16 cellular contexts compared by ENCODE assay signal in genomic region chr3:88298189-88298588, GRCh38.
DNase-seq lines count a peak whose midpoint lies in the region; ATAC-seq and TF ChIP-seq lines count a peak whose summit lies in the region.
"Had no signal": no experiment of that assay in that cellular context is flagged by ENCODE, and none has a peak within 500 bp of the region (broad histone marks: within the 10 kb centered on the region; RNA-seq: fewer than 3 reads in every experiment).

No MANE protein-coding gene starts in this region.

- H4K5ac ChIP-seq in mesendoderm (ENCODE audit: low read length) = no peak overlapping the region

- H3K23ac ChIP-seq in mesendoderm (ENCODE audit: low read length) = no peak overlapping the region

- H3K4me1 Mint-ChIP-seq in Calu3 (ENCODE audit: low read depth, unreplicated experiment) = peaks cover 15% of the 10 kb centered on the region
- H3K4me1 Mint-ChIP-seq: CD4-positive, CD25-positive, alpha-beta regulatory T cell; IgD-negative memory B cell had no signal

- CTCF ChIA-PET in Calu3 (lab: Charles Lee) = interaction anchor here (1.4 to 1.7 kb wide), 3 partner anchors 10 to 134 kb away, joined by 3 to 4 read pairs (median 3); no protein-coding TSS in a partner anchor

- ATAC-seq in left colon = peak; percentile 99
- ATAC-seq: A549, GM12878 had no signal

- H3K79me1 ChIP-seq in mesendoderm (ENCODE audit: low read length) = no peaks in the 10 kb centered on the region

- no peak overlapping the region for H3K4me2 ChIP-seq in mesendoderm (ENCODE audit: low read length)
- H3K4me2 ChIP-seq: A549 had no signal

- H4K8ac ChIP-seq in mesendoderm (ENCODE audit: low read depth, low read length) = no peak overlapping the region

- H3K79me2 ChIP-seq in mesendoderm (ENCODE audit: control insufficient read depth, insufficient read depth, low read length) = no peaks in the 10 kb centered on the region

- no peak overlapping the region for H3K27ac ChIP-seq in mesendoderm (ENCODE audit: low read depth, low read length)
- H3K27ac ChIP-seq: A549; BLaER1 treated with 17β-estradiol and CSF1 and Interleukin-3, amounts not matched to agents 10 nM and 100 nM; GM23248 had no signal

- no peak overlapping the region for H3K4ac ChIP-seq in mesendoderm (ENCODE audit: low read depth, low read length)

- H3K27me3 Mint-ChIP-seq in Calu3 (ENCODE audit: unreplicated experiment) = no peaks in the 10 kb centered on the region
- H3K27me3 Mint-ChIP-seq: CD4-positive, CD25-positive, alpha-beta regulatory T cell; IgD-negative memory B cell had no signal

- H3K9me3 Mint-ChIP-seq in Calu3 (ENCODE audit: low read depth, unreplicated experiment) = peaks cover 6% of the 10 kb centered on the region

- no peak overlapping the region for H3K56ac ChIP-seq in mesendoderm (ENCODE audit: low read length)

- no peaks in the 10 kb centered on the region for H3K4me1 ChIP-seq in mesendoderm (ENCODE audit: control insufficient read depth, low read depth, low read length)
- H3K4me1 ChIP-seq: A549 had no signal

- H3K27me3 ChIP-seq in mesendoderm (ENCODE audit: insufficient read depth, low read length, poor library complexity) = no peaks in the 10 kb centered on the region
- H3K27me3 ChIP-seq: BLaER1 treated with 17β-estradiol and CSF1 and Interleukin-3, amounts not matched to agents 10 nM and 100 nM had no signal

- H2BK5ac ChIP-seq in mesendoderm (ENCODE audit: low read length) = no peak overlapping the region

- no peaks in the 10 kb centered on the region for H3K36me3 Mint-ChIP-seq in Calu3 (ENCODE audit: insufficient read depth, unreplicated experiment)
- H3K36me3 Mint-ChIP-seq: CD4-positive, CD25-positive, alpha-beta regulatory T cell; IgD-negative memory B cell had no signal

- H3K27ac Mint-ChIP-seq in Calu3 (ENCODE audit: unreplicated experiment) = peak overlapping the region; percentile 59
- H3K27ac Mint-ChIP-seq: CD4-positive, CD25-positive, alpha-beta regulatory T cell; IgD-negative memory B cell had no signal

- H3K9ac ChIP-seq in mesendoderm (ENCODE audit: low read length) = no peak overlapping the region
- H3K9ac ChIP-seq: BLaER1 treated with 17β-estradiol and CSF1 and Interleukin-3, amounts not matched to agents 10 nM and 100 nM; GM23248 had no signal

- intact Hi-C loops in Calu3 (cut with micrococcal nuclease; ENCODE audit: unreplicated experiment) (loop anchor here (2.0 to 5.0 kb wide), 3 partner anchors 81 to 805 kb away; no protein-coding TSS in a partner anchor), left colon (cut with DNase I, micrococcal nuclease) (no loop called here)

- H3K4me3 Mint-ChIP-seq in Calu3 (ENCODE audit: low read depth, unreplicated experiment) = peak overlapping the region; percentile 13
- H3K4me3 Mint-ChIP-seq: CD4-positive, CD25-positive, alpha-beta regulatory T cell; IgD-negative memory B cell had no signal

- H2BK15ac ChIP-seq in mesendoderm (replicated peaks; ENCODE audit: low read depth) = no peak overlapping the region

- no peak overlapping the region for H3K18ac ChIP-seq in mesendoderm (ENCODE audit: low read length)

- no peak for TF ChIP-seq CTCF in Calu3 (IDR thresholded peaks at IDR 0.05; ENCODE audit: unreplicated experiment)

- no peak overlapping the region for H2BK120ac ChIP-seq in mesendoderm (ENCODE audit: low read depth, low read length)

- H3K4me3 ChIP-seq in mesendoderm (ENCODE audit: low read length) = no peak overlapping the region
- H3K4me3 ChIP-seq: A549; BLaER1 treated with 17β-estradiol and CSF1 and Interleukin-3, amounts not matched to agents 10 nM and 100 nM; GM12878; GM23248 had no signal

- no peak overlapping the region for H2AK5ac ChIP-seq in mesendoderm (ENCODE audit: low read length)

- H3K36me3 ChIP-seq in mesendoderm (ENCODE audit: control insufficient read depth, insufficient read depth, low read length) = no peaks in the 10 kb centered on the region
- H3K36me3 ChIP-seq: BLaER1 treated with 17β-estradiol and CSF1 and Interleukin-3, amounts not matched to agents 10 nM and 100 nM had no signal

- WGBS in mesendoderm (ENCODE audit: extremely low coverage, insufficient coverage, low lambda C conversion rate) = no CpG with 5 or more reads among the region's 3 CpGs

- no TSS peak for BruUV-seq in Calu3 (replicated peaks; lab: Mats Ljungman, UMichigan)

- peak; percentile 48 for DNase-seq in Calu3
- peak; percentile 34 for DNase-seq in LoVo (ENCODE audit: low spot score)
- peak in 1 of 2 donors; percentile 38 for DNase-seq in left colon
- no peak for DNase-seq in NCI-H187 (lab: John Stamatoyannopoulos, UW)
- DNase-seq in activated CD4-positive, alpha-beta T cell treated with anti-CD3 and anti-CD28 coated beads for 1 hour = no peak
- DNase-seq in mesendoderm = no peak
- no peak for DNase-seq in NCI-H510A treated with DMSO at 0.1 percent for 48 hours (lab: John Stamatoyannopoulos, UW)
- DNase-seq: AML-193; CD4-positive, CD25-positive, alpha-beta regulatory T cell; DMS 273 treated with DMSO at 0.1 percent for 48 hours; GM23248; H7 had no signal

Comparison
In these comparisons a context has a peak if more than half of its experiments do, and no peak if none do; other contexts are left out.
1. DNase-seq: peak in Calu3 (single experiment) and LoVo (single experiment); none in NCI-H187 (0 of 2), activated CD4-positive, alpha-beta T cell treated with anti-CD3 and anti-CD28 coated beads for 1 hour (single experiment), mesendoderm (single experiment) and NCI-H510A treated with DMSO at 0.1 percent for 48 hours (single experiment).